Comparison of ENCODE assay signal across 8 cellular contexts in genomic region chr11:117907276-117908110, GRCh38. TPM values are rescaled to one million over a fixed set of nuclear protein-coding genes. Genes with fewer than 3 reads are reported as not detected.
DNase-seq lines count a peak whose midpoint lies in the region; ATAC-seq and TF ChIP-seq lines count a peak whose summit lies in the region.

No MANE protein-coding gene starts in this region.

- H3K27me3 ChIP-seq in right atrium auricular region (no peaks in the 10 kb centered on the region), rectal smooth muscle tissue (ENCODE audit: control insufficient read depth, insufficient read depth, low read length) (no peaks in the 10 kb centered on the region)

- no peak for TF ChIP-seq CTCF in right atrium auricular region (IDR thresholded peaks at IDR 0.05)

- H3K4me1 ChIP-seq in right atrium auricular region (peaks cover 0 to 5% of the 10 kb centered on the region in 2 donors), rectal smooth muscle tissue (ENCODE audit: control insufficient read depth, insufficient read depth, low read length) (peaks cover 3% of the 10 kb centered on the region)

- H3K9me3 ChIP-seq in right atrium auricular region: no peaks in the 10 kb centered on the region

- DNase-seq in NCI-H1048 (lab: John Stamatoyannopoulos, UW) (peak; percentile 81), T follicular helper cell (ENCODE audit: low read depth) (peak; percentile 26), right atrium auricular region (ENCODE audit: low spot score) (peak; percentile 90), GM19240 (ENCODE audit: insufficient read length, low spot score) (no peak)

- H3K27ac ChIP-seq in angular gyrus (ENCODE audit: low read depth, low read length) (peak overlapping the region; percentile 64), right atrium auricular region (no peak overlapping the region), rectal smooth muscle tissue (ENCODE audit: low read depth, low read length) (no peak overlapping the region)

- ATAC-seq in GM18502 (IDR thresholded peaks at IDR 0.05; ENCODE audit: poor library complexity, unreplicated experiment) (peak; percentile 58), HG02840 (IDR thresholded peaks at IDR 0.05; ENCODE audit: low FRiP score, unreplicated experiment) (no peak)

- H3K9ac ChIP-seq in rectal smooth muscle tissue (ENCODE audit: low read length): peak overlapping the region; percentile 7

- H3K36me3 ChIP-seq in right atrium auricular region (no peaks in the 10 kb centered on the region), rectal smooth muscle tissue (ENCODE audit: control insufficient read depth, insufficient read depth, low read length) (no peaks in the 10 kb centered on the region)

- H3K4me3 ChIP-seq in right atrium auricular region: no peak overlapping the region
- no peak overlapping the region for H3K4me3 ChIP-seq in rectal smooth muscle tissue (ENCODE audit: low read length)

RNA-seq across cellular contexts. Expression of gene TMPRSS13, which starts 21.7 kb away (rescaled TPM):
- not detected for total RNA-seq in right atrium auricular region

RNA-seq across cellular contexts. Expression of gene FXYD6, which starts 31.0 kb away (rescaled TPM):
- 10 to 100 TPM; 28.6 to 42.6 TPM for total RNA-seq in right atrium auricular region
